8 cellular contexts compared by ENCODE assay signal in the genomic region with DNA sequence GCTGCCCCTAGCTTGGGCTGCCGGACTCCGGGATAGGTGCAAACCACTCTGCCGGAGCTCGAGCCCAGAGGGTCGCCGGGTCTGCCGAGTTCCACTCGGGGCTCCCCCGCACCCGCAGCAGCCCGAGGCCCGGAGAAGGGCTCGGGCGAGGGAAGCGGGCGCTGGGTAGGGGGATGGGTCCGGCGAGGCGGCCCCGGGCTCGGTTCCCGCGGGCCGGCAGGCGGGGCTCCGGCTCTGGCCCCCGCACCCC. TPM values are rescaled to one million over a fixed set of nuclear protein-coding genes. Genes with fewer than 3 reads are reported as not detected.
DNase-seq lines count a peak whose midpoint lies in the region; ATAC-seq and TF ChIP-seq lines count a peak whose summit lies in the region.

No MANE protein-coding gene starts in this region.

- H3K9me3 ChIP-seq in Caco-2 (no peaks in the 10 kb centered on the region), body of pancreas (no peaks in the 10 kb centered on the region), mesenchymal stem cell (ENCODE audit: control insufficient read depth, low read length) (no peaks in the 10 kb centered on the region)

- peak overlapping the region; percentile 95 for H3K4me3 Mint-ChIP-seq in Caco-2 (ENCODE audit: unreplicated experiment)

- peak in 1 of 2 experiments; percentile 40 for DNase-seq in Caco-2
- DNase-seq in body of pancreas, result no peak
- DNase-seq in mesenchymal stem cell, result no peak
- DNase-seq in activated CD4-positive, alpha-beta T cell treated with anti-CD3 and anti-CD28 coated beads for 1 hour, result no peak
- no peak for DNase-seq in NCI-H2227 treated with DMSO at 0.1 percent for 48 hours (lab: John Stamatoyannopoulos, UW)

- H2BK5ac ChIP-seq in mesenchymal stem cell (ENCODE audit: low read depth, low read length, poor library complexity, severe bottlenecking), result peak overlapping the region; percentile 97

- H3K36me3 Mint-ChIP-seq in Caco-2 (ENCODE audit: insufficient read depth, unreplicated experiment), result peaks cover 9% of the 10 kb centered on the region

- H4K8ac ChIP-seq in mesenchymal stem cell (ENCODE audit: low read length), result peak overlapping the region; percentile 64

- peak overlapping the region; percentile 0 to 66 for H2BK12ac ChIP-seq in mesenchymal stem cell (ENCODE audit: low read length in 2 of 2)

- WGBS in body of pancreas, 2 donors, result 0% methylated on average over 3 to 27 of the region's 27 CpGs
- 0% methylated on average over 7 of the region's 27 CpGs for WGBS in mesenchymal stem cell
- WGBS in urinary bladder, result under 1% methylated on average over 27 of the region's 27 CpGs

- no peaks in the 10 kb centered on the region for H3K27me3 Mint-ChIP-seq in Caco-2 (ENCODE audit: insufficient read depth, unreplicated experiment)

- peak overlapping the region; percentile 94 for H3K27ac Mint-ChIP-seq in Caco-2 (ENCODE audit: unreplicated experiment)

- H4K91ac ChIP-seq in mesenchymal stem cell (ENCODE audit: low read length), result peak overlapping the region; percentile 90

- H3K27ac ChIP-seq in body of pancreas (peak overlapping the region; percentile 85 to 99 (median 98)), mesenchymal stem cell (ENCODE audit: low read length, poor library complexity, severe bottlenecking) (peak overlapping the region; percentile 90), urinary bladder (ENCODE audit: low read depth) (peak overlapping the region; percentile 90)

- POLR2A ChIA-PET in Caco-2 (lab: Charles Lee), result no interaction called here

- peaks cover 2% of the 10 kb centered on the region for H3K79me1 ChIP-seq in mesenchymal stem cell (replicated peaks; ENCODE audit: low read length, poor library complexity, severe bottlenecking)

- peak overlapping the region; percentile 99 for H2BK15ac ChIP-seq in mesenchymal stem cell (ENCODE audit: low read depth, poor library complexity, severe bottlenecking)

- peak overlapping the region; percentile 75 for H3K4me2 ChIP-seq in mesenchymal stem cell (ENCODE audit: low read length, poor library complexity, severe bottlenecking)

- H3K18ac ChIP-seq in mesenchymal stem cell (ENCODE audit: low read depth in 1 of 2, low read length in 2 of 2), result peak overlapping the region; percentile 96 to 100

- intact Hi-C loops in Caco-2 (cut with micrococcal nuclease; ENCODE audit: unreplicated experiment), result loop anchor here (5.0 kb wide), 1 partner anchor 209 kb away; no protein-coding TSS in a partner anchor
- intact Hi-C loops in body of pancreas (cut with DNase I), result no loop called here

- peak overlapping the region; percentile 83 for H3K4me3 ChIP-seq in Caco-2 (ENCODE audit: low read depth, low read length)
- H3K4me3 ChIP-seq in body of pancreas, result peak overlapping the region; percentile 95 to 96
- H3K4me3 ChIP-seq in mesenchymal stem cell (ENCODE audit: insufficient read depth in 1 of 2, low read depth in 1 of 2, low read length in 2 of 2), result peak overlapping the region; percentile 98 to 100
- H3K4me3 ChIP-seq in urinary bladder (ENCODE audit: low read depth, low read length), result peak overlapping the region; percentile 90

- H3K4me1 Mint-ChIP-seq in Caco-2 (ENCODE audit: low read depth, unreplicated experiment), result no peaks in the 10 kb centered on the region

- peak overlapping the region; percentile 79 to 81 for H3K23ac ChIP-seq in mesenchymal stem cell (ENCODE audit: low read length in 2 of 2)

- ATAC-seq in GM21381 (IDR thresholded peaks at IDR 0.05; ENCODE audit: unreplicated experiment) (peak; percentile 27), HG03558 (IDR thresholded peaks at IDR 0.05; ENCODE audit: extremely low read depth, unreplicated experiment) (peak; percentile 7), body of pancreas (peak; percentile 49)

- peak in 1 of 3 donors; percentile 7 for TF ChIP-seq POLR2A in body of pancreas (IDR thresholded peaks at IDR 0.05)

- H2AK5ac ChIP-seq in mesenchymal stem cell (ENCODE audit: low read length, severe bottlenecking), result no peak overlapping the region

- H2AFZ ChIP-seq in mesenchymal stem cell (ENCODE audit: low read depth, low read length), result peak overlapping the region; percentile 92

- TF ChIP-seq CTCF in Caco-2 (IDR thresholded peaks at IDR 0.05; ENCODE audit: insufficient read depth in 1 of 2, low read depth in 1 of 2, low read length in 1 of 2, severe bottlenecking in 1 of 2, unreplicated experiment in 1 of 2) (no peak), body of pancreas (IDR thresholded peaks at IDR 0.05) (no peak)

- H2BK120ac ChIP-seq in mesenchymal stem cell (ENCODE audit: low read depth, low read length), result peak overlapping the region; percentile 97

- peak overlapping the region; percentile 62 to 96 for H3K14ac ChIP-seq in mesenchymal stem cell (ENCODE audit: low read length in 2 of 2)

- H3K9ac ChIP-seq in mesenchymal stem cell (ENCODE audit: low read length), result peak overlapping the region; percentile 96

- no TSS peak for BruUV-seq in Caco-2 (replicated peaks; lab: Mats Ljungman, UMichigan)

- no peaks in the 10 kb centered on the region for H3K36me3 ChIP-seq in Caco-2 (ENCODE audit: control insufficient read depth, insufficient read depth, low read length)
- no peaks in the 10 kb centered on the region for H3K36me3 ChIP-seq in body of pancreas (replicated peaks in 1 of 2; ENCODE audit: insufficient read depth in 1 of 2, low read depth in 2 of 2)
- peaks cover 0 to 13% of the 10 kb centered on the region in 2 experiments for H3K36me3 ChIP-seq in mesenchymal stem cell (ENCODE audit: control insufficient read depth in 1 of 2, insufficient read depth in 2 of 2, low read depth in 1 of 2, low read length in 2 of 2)
- no peaks in the 10 kb centered on the region for H3K36me3 ChIP-seq in urinary bladder (ENCODE audit: insufficient read depth)

- peak overlapping the region; percentile 64 to 92 for H3K4ac ChIP-seq in mesenchymal stem cell (ENCODE audit: low read depth in 1 of 2, low read length in 2 of 2)

- H3K4me1 ChIP-seq in Caco-2 (peaks cover 6% of the 10 kb centered on the region; the same call in 1 of the 2 replicates), body of pancreas (peaks cover 21% of the 10 kb centered on the region), mesenchymal stem cell (ENCODE audit: control insufficient read depth, insufficient read depth, low read depth, low read length) (no peaks in the 10 kb centered on the region), urinary bladder (ENCODE audit: insufficient read depth) (no peaks in the 10 kb centered on the region)

- no peaks in the 10 kb centered on the region for H3K27me3 ChIP-seq in Caco-2 (replicated peaks; ENCODE audit: control insufficient read depth, insufficient read depth, low read length)
- no peaks in the 10 kb centered on the region for H3K27me3 ChIP-seq in body of pancreas
- H3K27me3 ChIP-seq in mesenchymal stem cell (ENCODE audit: control insufficient read depth in 1 of 2, insufficient read depth in 1 of 2, low read length in 2 of 2), result no peaks in the 10 kb centered on the region

- H3K9me3 Mint-ChIP-seq in Caco-2 (ENCODE audit: unreplicated experiment), result no peaks in the 10 kb centered on the region

- CTCF ChIA-PET in Caco-2 (lab: Charles Lee), result no interaction called here

RNA-seq across cellular contexts. Expression of a gene that starts 0.5 kb away (rescaled TPM):
- 25.2 and 25.7 TPM in 2 replicates for total RNA-seq in Caco-2 (2022)
- 10 to 100 TPM; 20.8 to 27.5 TPM for total RNA-seq in body of pancreas
- polyA plus RNA-seq in mesenchymal stem cell (2013, experiment 1 of 2), result 9.7 TPM
- 9.5 TPM for polyA plus RNA-seq in mesenchymal stem cell (2013, experiment 2 of 2)
- 122 TPM for total RNA-seq in urinary bladder
- 6.3 TPM for polyA plus RNA-seq in urinary bladder
